28 cellular contexts compared by ENCODE assay signal in the genomic region with DNA sequence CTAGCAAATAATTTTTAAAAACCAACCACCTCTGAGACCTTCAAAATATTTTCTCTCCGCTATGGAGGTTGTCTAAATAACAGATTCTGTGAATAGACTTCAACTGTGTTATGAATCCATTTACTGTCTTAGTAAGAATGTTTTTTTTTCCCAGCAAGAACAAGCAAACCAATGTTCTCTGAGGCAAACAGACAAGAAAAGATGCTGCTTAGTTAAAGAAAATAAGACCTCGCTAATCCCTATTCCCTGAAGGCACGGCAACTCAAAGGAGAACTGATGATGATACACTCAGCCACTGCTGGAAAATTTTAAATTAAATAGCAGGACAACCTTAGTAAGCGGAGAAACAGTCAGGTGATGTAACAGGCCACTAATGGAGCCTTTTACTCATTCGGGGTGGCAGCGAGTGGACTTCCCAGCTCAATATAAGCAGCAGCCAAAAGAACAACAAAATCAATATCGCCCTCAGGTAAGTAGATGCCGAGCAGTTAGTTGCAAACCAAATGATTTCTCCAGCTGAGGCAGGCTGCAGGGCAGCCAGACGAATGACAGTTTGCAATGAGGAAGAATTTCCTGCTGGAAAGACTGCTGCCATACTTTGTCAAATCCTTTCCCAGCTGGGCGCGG.
DNase-seq lines count a peak whose midpoint lies in the region; ATAC-seq lines count a peak whose summit lies in the region.
"Had no signal": no experiment of that assay in that cellular context is flagged by ENCODE, and none has a peak within 500 bp of the region (broad histone marks: within the 10 kb centered on the region; RNA-seq: fewer than 3 reads in every experiment).

No MANE protein-coding gene starts in this region.

- DNase-seq in D341Med (ENCODE audit: low spot score) = peak; percentile 47
- DNase-seq in T1000 (lab: John Stamatoyannopoulos, UW) = peak; percentile 10
- DNase-seq in inferior parietal cortex (ENCODE audit: extremely low spot score) = peak; percentile 13
- peak; percentile 28 for DNase-seq in putamen (ENCODE audit: low spot score)
- DNase-seq in iPS-NIHi11 (ENCODE audit: low spot score) = no peak
- no peak for DNase-seq in activated naive CD4-positive, alpha-beta T cell treated with Interleukin-2 at 50 U/mL for 16 hours
- DNase-seq in amniotic stem cell (lab: John Stamatoyannopoulos, UW) = no peak
- DNase-seq: ACHN; activated B cell treated with CpG ODN at 0.5 μM for 24 hours; activated CD4-positive, alpha-beta T cell treated with anti-CD3 and anti-CD28 coated beads, Interleukin-2, amount 50 U/mL, for 1 hour; activated gamma-delta T cell; activated naive CD8-positive, alpha-beta T cell treated with anti-CD3 and anti-CD28 coated beads, Interleukin-2, amount 10 ng/mL, durations not matched to agents 7 days and 5 days; activated T-cell treated with anti-CD3 and anti-CD28 coated beads, Interleukin-2, amount 50 U/mL, for 4 hours; BE2C; endodermal cell; esophagus squamous epithelium; HCEC 1CT; IMR-90; mesenchymal stem cell; NCI-H1436; NCI-H774; posterior cingulate gyrus; RPMI8226; T-helper 1 cell; upper lobe of left lung had no signal

- no peak for ATAC-seq in HG03378 (IDR thresholded peaks at IDR 0.05; ENCODE audit: unreplicated experiment)
- ATAC-seq: activated T-cell treated with anti-CD3 and anti-CD28 coated beads, Interleukin-2, amount 50 U/mL, for 4 hours; foreskin keratinocyte; stimulated activated effector memory CD8-positive, alpha-beta T cell treated with anti-CD3 and anti-CD28 coated beads, Interleukin-12 subunit alpha, Interleukin-12 subunit beta, amount 100 ng/mL, for 72 hours had no signal

Comparison
In these comparisons a context has a peak if more than half of its experiments do, and no peak if none do; other contexts are left out.
1. DNase-seq: peak in D341Med (single experiment), T1000 (single experiment), inferior parietal cortex (single experiment) and putamen (single experiment); none in iPS-NIHi11 (single experiment), activated naive CD4-positive, alpha-beta T cell treated with Interleukin-2 at 50 U/mL for 16 hours (single experiment) and amniotic stem cell (single experiment).